Comparison of ENCODE assay signal across 12 cellular contexts in genomic region chr19:16141043-16141442, GRCh38. TPM values are rescaled to one million over a fixed set of nuclear protein-coding genes. Genes with fewer than 3 reads are reported as not detected.
A peak's percentile ranks its signal among the peaks of the same experiment; 100 is the strongest.
DNase-seq lines count a peak whose midpoint lies in the region; ATAC-seq and TF ChIP-seq lines count a peak whose summit lies in the region.
"Had no signal": no experiment of that assay in that cellular context is flagged by ENCODE, and none has a peak within 500 bp of the region (broad histone marks: within the 10 kb centered on the region; RNA-seq: fewer than 3 reads in every experiment).

No MANE protein-coding gene starts in this region.

- peaks cover 24% of the 10 kb centered on the region for H3K4me1 Mint-ChIP-seq in CD4-positive, alpha-beta T cell (ENCODE audit: low read depth)
- peaks cover 54% of the 10 kb centered on the region for H3K4me1 Mint-ChIP-seq in activated T-helper 1 cell treated with anti-CD3 and anti-CD28 coated beads, Interleukin-12 subunit alpha, Interleukin-12 subunit beta, Interleukin-2, Interleukin-4 antibody, amounts not matched to agents 30 ng/mL and 10 ng/mL and 1 ng/mL, durations not matched to agents 14 hours and 24 hours and 36 hours (ENCODE audit: low read depth)

- no peak overlapping the region for H3K4me3 Mint-ChIP-seq in CD4-positive, alpha-beta T cell
- H3K4me3 Mint-ChIP-seq in activated T-helper 1 cell treated with anti-CD3 and anti-CD28 coated beads, Interleukin-12 subunit alpha, Interleukin-12 subunit beta, Interleukin-2, Interleukin-4 antibody, amounts not matched to agents 30 ng/mL and 10 ng/mL and 1 ng/mL, durations not matched to agents 14 hours and 24 hours and 36 hours = peak overlapping the region; percentile 59

- CTCF ChIA-PET in CD4-positive, alpha-beta T cell (lab: Charles Lee) = no interaction called here

- POLR2A ChIA-PET in CD4-positive, alpha-beta T cell (lab: Charles Lee) = interaction anchor here (0.6 to 1.2 kb wide), 2 partner anchors 11 to 14 kb away, joined by 3 read pairs; no protein-coding TSS in a partner anchor

- intact Hi-C loops in CD4-positive, alpha-beta T cell (cut with DNase I, micrococcal nuclease) = no loop called here
- intact Hi-C loops in activated T-helper 1 cell treated with anti-CD3 and anti-CD28 coated beads, Interleukin-12 subunit alpha, Interleukin-12 subunit beta, Interleukin-2, Interleukin-4 antibody, amounts not matched to agents 30 ng/mL and 10 ng/mL and 1 ng/mL, durations not matched to agents 14 hours and 24 hours and 36 hours (cut with micrococcal nuclease) = no loop called here

- DNase-seq in CD4-positive, alpha-beta T cell = no peak
- DNase-seq in Kasumi-1 (lab: John Stamatoyannopoulos, UW) = peak; percentile 31 to 41
- DNase-seq in activated T-helper 1 cell treated with anti-CD3 and anti-CD28 coated beads, Interleukin-12 subunit alpha, Interleukin-12 subunit beta, Interleukin-2, Interleukin-4 antibody, amounts not matched to agents 30 ng/mL and 10 ng/mL and 1 ng/mL, durations not matched to agents 14 hours and 24 hours and 36 hours (ENCODE audit: low spot score) = no peak
- DNase-seq in ureter (ENCODE audit: low spot score) = no peak
- DNase-seq: activated CD4-positive, alpha-beta T cell treated with anti-CD3 and anti-CD28 coated beads for 4 hours; left cardiac atrium; NCI-H526 treated with DMSO at 0.1 percent for 48 hours had no signal

- H3K27ac Mint-ChIP-seq in CD4-positive, alpha-beta T cell = peak overlapping the region; percentile 33
- peak overlapping the region; percentile 74 for H3K27ac Mint-ChIP-seq in activated T-helper 1 cell treated with anti-CD3 and anti-CD28 coated beads, Interleukin-12 subunit alpha, Interleukin-12 subunit beta, Interleukin-2, Interleukin-4 antibody, amounts not matched to agents 30 ng/mL and 10 ng/mL and 1 ng/mL, durations not matched to agents 14 hours and 24 hours and 36 hours

- no peak for ATAC-seq in CD4-positive, alpha-beta T cell (ENCODE audit: poor library complexity)
- ATAC-seq in GM19023 (IDR thresholded peaks at IDR 0.05; ENCODE audit: unreplicated experiment) (peak; percentile 34), HG03039 (IDR thresholded peaks at IDR 0.05; ENCODE audit: unreplicated experiment) (no peak), HG03159 (IDR thresholded peaks at IDR 0.05; ENCODE audit: unreplicated experiment) (no peak), HG03097 (IDR thresholded peaks at IDR 0.05; ENCODE audit: low FRiP score, unreplicated experiment) (no peak)
- ATAC-seq: left cardiac atrium had no signal

- H3K36me3 Mint-ChIP-seq in CD4-positive, alpha-beta T cell (ENCODE audit: low read depth) = peaks cover 10% of the 10 kb centered on the region
- peaks cover 12% of the 10 kb centered on the region for H3K36me3 Mint-ChIP-seq in activated T-helper 1 cell treated with anti-CD3 and anti-CD28 coated beads, Interleukin-12 subunit alpha, Interleukin-12 subunit beta, Interleukin-2, Interleukin-4 antibody, amounts not matched to agents 30 ng/mL and 10 ng/mL and 1 ng/mL, durations not matched to agents 14 hours and 24 hours and 36 hours (ENCODE audit: low read depth)

- H3K27me3 Mint-ChIP-seq in CD4-positive, alpha-beta T cell = no peaks in the 10 kb centered on the region
- no peaks in the 10 kb centered on the region for H3K27me3 Mint-ChIP-seq in activated T-helper 1 cell treated with anti-CD3 and anti-CD28 coated beads, Interleukin-12 subunit alpha, Interleukin-12 subunit beta, Interleukin-2, Interleukin-4 antibody, amounts not matched to agents 30 ng/mL and 10 ng/mL and 1 ng/mL, durations not matched to agents 14 hours and 24 hours and 36 hours (ENCODE audit: insufficient read depth)

- no peaks in the 10 kb centered on the region for H3K27me3 ChIP-seq in CD4-positive, alpha-beta T cell (ENCODE audit: control insufficient read depth, insufficient read depth, low read length)

- no peaks in the 10 kb centered on the region for H3K9me3 Mint-ChIP-seq in CD4-positive, alpha-beta T cell
- H3K9me3 Mint-ChIP-seq in activated T-helper 1 cell treated with anti-CD3 and anti-CD28 coated beads, Interleukin-12 subunit alpha, Interleukin-12 subunit beta, Interleukin-2, Interleukin-4 antibody, amounts not matched to agents 30 ng/mL and 10 ng/mL and 1 ng/mL, durations not matched to agents 14 hours and 24 hours and 36 hours = no peaks in the 10 kb centered on the region

- H3K9me3 ChIP-seq in CD4-positive, alpha-beta T cell (ENCODE audit: control insufficient read depth, low read length) = no peaks in the 10 kb centered on the region

- H3K27ac ChIP-seq in CD4-positive, alpha-beta T cell (ENCODE audit: low read depth, low read length) = no peak overlapping the region

- TF ChIP-seq CTCF in CD4-positive, alpha-beta T cell (IDR thresholded peaks at IDR 0.05) = no peak

RNA-seq across cellular contexts. Expression of gene HSH2D, which starts 2.4 kb away (rescaled TPM):
- total RNA-seq in CD4-positive, alpha-beta T cell = 10 to 100 TPM; 46.0 to 46.9 TPM
- 32.0 and 35.2 TPM in 2 replicates for total RNA-seq in activated T-helper 1 cell treated with anti-CD3 and anti-CD28 coated beads, Interleukin-12 subunit alpha, Interleukin-12 subunit beta, Interleukin-2, Interleukin-4 antibody, amounts not matched to agents 30 ng/mL and 10 ng/mL and 1 ng/mL, durations not matched to agents 14 hours and 24 hours and 36 hours
- total RNA-seq in ureter = 10.6 TPM
- total RNA-seq: fibroblast of lung had no signal

RNA-seq across cellular contexts. Expression of gene RAB8A, which starts 29.4 kb away (rescaled TPM):
- 10 to 100 TPM; 74.9 to 79.0 TPM for total RNA-seq in CD4-positive, alpha-beta T cell
- 235 and 248 TPM in 2 replicates for total RNA-seq in activated T-helper 1 cell treated with anti-CD3 and anti-CD28 coated beads, Interleukin-12 subunit alpha, Interleukin-12 subunit beta, Interleukin-2, Interleukin-4 antibody, amounts not matched to agents 30 ng/mL and 10 ng/mL and 1 ng/mL, durations not matched to agents 14 hours and 24 hours and 36 hours
- 70.8 TPM for total RNA-seq in ureter

RNA-seq across cellular contexts. Expression of gene CIB3, which starts 32.3 kb away (rescaled TPM):
- total RNA-seq in CD4-positive, alpha-beta T cell = not detected
- not detected in 2 replicates for total RNA-seq in activated T-helper 1 cell treated with anti-CD3 and anti-CD28 coated beads, Interleukin-12 subunit alpha, Interleukin-12 subunit beta, Interleukin-2, Interleukin-4 antibody, amounts not matched to agents 30 ng/mL and 10 ng/mL and 1 ng/mL, durations not matched to agents 14 hours and 24 hours and 36 hours
- not detected for total RNA-seq in ureter
- total RNA-seq: fibroblast of lung, left cardiac atrium had no signal

RNA-seq across cellular contexts. Expression of gene FAM32A, which starts 44.2 kb away (rescaled TPM):
- total RNA-seq in CD4-positive, alpha-beta T cell = 10 to 100 TPM; 44.5 to 50.3 TPM
- 71.6 and 72.8 TPM in 2 replicates for total RNA-seq in activated T-helper 1 cell treated with anti-CD3 and anti-CD28 coated beads, Interleukin-12 subunit alpha, Interleukin-12 subunit beta, Interleukin-2, Interleukin-4 antibody, amounts not matched to agents 30 ng/mL and 10 ng/mL and 1 ng/mL, durations not matched to agents 14 hours and 24 hours and 36 hours
- total RNA-seq in ureter = 50.8 TPM

RNA-seq across cellular contexts. Expression of gene AP1M1, which starts 56.7 kb away (rescaled TPM):
- 10 to 100 TPM; 52.1 to 58.3 TPM for total RNA-seq in CD4-positive, alpha-beta T cell
- 116 and 117 TPM in 2 replicates for total RNA-seq in activated T-helper 1 cell treated with anti-CD3 and anti-CD28 coated beads, Interleukin-12 subunit alpha, Interleukin-12 subunit beta, Interleukin-2, Interleukin-4 antibody, amounts not matched to agents 30 ng/mL and 10 ng/mL and 1 ng/mL, durations not matched to agents 14 hours and 24 hours and 36 hours
- 56.6 TPM for total RNA-seq in ureter

Comparison
In these comparisons a context has a peak if more than half of its experiments do, and no peak if none do; other contexts are left out.
1. DNase-seq: peak in Kasumi-1 (2 of 2); none in CD4-positive, alpha-beta T cell (0 of 10), activated T-helper 1 cell treated with anti-CD3 and anti-CD28 coated beads, Interleukin-12 subunit alpha, Interleukin-12 subunit beta, Interleukin-2, Interleukin-4 antibody, amounts not matched to agents 30 ng/mL and 10 ng/mL and 1 ng/mL, durations not matched to agents 14 hours and 24 hours and 36 hours (single experiment) and ureter (single experiment).